In the genomic region with DNA sequence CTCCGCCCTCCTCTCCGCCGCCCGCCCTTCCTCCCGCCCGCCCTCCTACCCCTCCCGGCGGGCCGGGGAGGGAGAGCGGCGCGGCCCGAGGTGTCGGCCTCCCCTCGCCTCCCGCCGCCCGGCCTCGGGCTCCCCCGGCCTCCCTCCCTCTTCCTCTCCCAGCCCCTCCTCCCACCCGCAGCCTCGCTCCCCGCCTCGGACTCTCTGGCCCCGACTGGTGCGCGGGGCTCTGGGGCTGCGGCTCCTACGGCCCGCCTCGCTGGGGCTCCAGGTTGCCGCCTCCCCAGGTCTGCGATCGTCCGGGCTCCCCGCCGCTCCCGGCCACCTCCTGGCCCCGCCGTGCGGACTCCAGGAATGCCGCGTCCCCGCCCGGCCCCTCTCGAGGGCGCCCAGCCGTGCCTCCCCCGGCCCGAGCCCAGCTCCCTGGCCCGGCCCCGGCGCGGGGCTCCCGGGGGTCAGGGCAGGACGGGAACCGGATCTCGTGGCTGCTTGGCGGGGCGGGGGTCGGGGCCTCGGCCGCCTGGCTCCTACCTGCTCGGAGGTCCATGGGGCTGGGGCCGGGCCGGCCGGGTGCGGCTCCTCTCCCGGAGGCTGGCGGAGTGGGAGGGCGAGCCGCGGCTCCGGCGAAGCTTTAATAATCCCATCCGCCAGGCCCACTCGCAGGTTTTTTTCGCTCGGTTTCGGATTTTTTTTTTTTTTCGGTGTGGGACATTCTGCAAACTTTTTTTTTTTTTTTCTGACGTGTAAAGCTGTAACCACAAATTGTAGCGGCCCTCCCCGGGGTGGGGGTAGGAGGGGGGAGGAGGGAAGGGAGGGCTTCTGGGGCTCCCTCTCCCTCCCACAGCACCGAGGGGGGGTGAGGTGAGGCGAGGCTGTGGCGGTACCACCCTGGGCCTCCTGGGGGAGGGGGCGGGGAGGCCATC, we compare ENCODE assay signal across 8 cellular contexts. TPM values are rescaled to one million over a fixed set of nuclear protein-coding genes. Genes with fewer than 3 reads are reported as not detected.
DNase-seq lines count a peak whose midpoint lies in the region; ATAC-seq and TF ChIP-seq lines count a peak whose summit lies in the region.

TSS of gene CLCF1 (minus strand) at position 606 of the 923 bp plus-strand sequence. CDS start at position 547, 59 bp downstream.

- no peaks in the 10 kb centered on the region for H3K36me3 Mint-ChIP-seq in brain

- H3K4me1 Mint-ChIP-seq in brain, result peaks cover 56% of the 10 kb centered on the region

- peaks cover 53% of the 10 kb centered on the region for H3K27me3 Mint-ChIP-seq in brain

- H3K9ac ChIP-seq in HUES48 (ENCODE audit: low read depth, low read length), result 0 out of 2 replicates have a peak within 1 kb of the TSS, but pooled peaks have one; percentile 22

- peak within 1 kb of the TSS; percentile 65 for H3K4me3 ChIP-seq in HUES48 (ENCODE audit: low read depth, low read length)

- peaks cover 0 to 5% (median 0%) of the 10 kb centered on the region in 5 experiments for H3K9me3 Mint-ChIP-seq in brain

- H3K4me3 Mint-ChIP-seq in brain, result peak within 1 kb of the TSS; percentile 84 to 91 (median 86)

- H3K4me1 ChIP-seq in HUES48 (ENCODE audit: control insufficient read depth, insufficient read depth, low read length), result peaks cover 40% of the 10 kb centered on the region

- no peak for TF ChIP-seq CTCF in brain (conservative IDR thresholded peaks at IDR 0.05)

- H3K27ac Mint-ChIP-seq in brain, result peak within 1 kb of the TSS; percentile 78 to 95 (median 90)

- peaks cover 64% of the 10 kb centered on the region for H3K27me3 ChIP-seq in HUES48 (ENCODE audit: control insufficient read depth, insufficient read depth, low read length)

- no peaks in the 10 kb centered on the region for H3K9me3 ChIP-seq in HUES48 (ENCODE audit: control insufficient read depth, insufficient read depth, low read length)

- DNase-seq in Caki2 (ENCODE audit: low read depth) (peak; percentile 90), T-helper 22 cell (ENCODE audit: low read depth) (peak; percentile 91), iPS-NIHi7 (ENCODE audit: extremely low spot score) (peak; percentile 67), NCI-H524 (lab: John Stamatoyannopoulos, UW) (no peak)
- DNase-seq in stimulated activated CD4-positive, alpha-beta T cell treated with anti-CD3 and anti-CD28 coated beads, Interleukin-15, amount 100 ng/mL, for 24 hours, result peak; percentile 64

- in situ Hi-C loops in Caki2 (cut with HindIII; ENCODE audit: low pct_unique_long_range_greater_than_20kb, low sequenced_read_pairs), result no loop called here

- H3K36me3 ChIP-seq in HUES48 (ENCODE audit: control insufficient read depth, insufficient read depth, low read length), result no peaks in the 10 kb centered on the region

- peak within 1 kb of the TSS; percentile 92 for H3K27ac ChIP-seq in HUES48 (ENCODE audit: low read depth, low read length)

- no peak for ATAC-seq in GM18870 (IDR thresholded peaks at IDR 0.05; ENCODE audit: unreplicated experiment)

RNA-seq across cellular contexts. Expression of gene CLCF1, which starts in this region (rescaled TPM):
- 6.5 and 13.4 TPM in 2 replicates for total RNA-seq in Caki2 (2014; rRNA removed; shearing (Covaris generic); ENCODE audit: low replicate concordance)
- 0.46 TPM for polyA plus RNA-seq in brain (ENCODE audit: insufficient read depth, low read depth, low replicate concordance)

Comparison
In these comparisons a context has a peak if more than half of its experiments do, and no peak if none do; other contexts are left out.
1. DNase-seq: peak in Caki2 (single experiment), T-helper 22 cell (single experiment), iPS-NIHi7 (single experiment) and stimulated activated CD4-positive, alpha-beta T cell treated with anti-CD3 and anti-CD28 coated beads, Interleukin-15, amount 100 ng/mL, for 24 hours (single experiment); none in NCI-H524 (0 of 2).